In the genomic region with DNA sequence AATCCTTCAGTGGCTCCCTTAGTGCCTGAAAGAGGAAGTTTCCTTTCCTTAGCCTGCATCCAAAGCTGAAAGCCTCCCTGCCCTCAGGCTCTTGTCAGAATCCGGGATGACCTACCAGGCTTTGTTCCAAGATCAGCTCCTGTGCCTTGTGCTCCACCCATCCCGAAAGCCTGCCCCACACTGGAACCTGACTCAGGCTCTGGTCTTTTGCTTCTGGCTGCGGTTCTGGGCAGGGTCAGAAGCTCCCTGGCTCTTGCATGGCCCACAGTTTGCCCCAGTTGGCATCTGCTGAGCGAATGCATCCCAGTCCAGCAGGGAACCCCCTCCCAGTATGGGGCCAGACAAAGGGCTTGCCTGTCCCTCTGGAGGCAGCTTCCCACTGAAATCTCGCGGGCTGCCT, we compare ENCODE assay signal across 15 cellular contexts. TPM values are rescaled to one million over a fixed set of nuclear protein-coding genes. Genes with fewer than 3 reads are reported as not detected.
A peak's percentile ranks its signal among the peaks of the same experiment; 100 is the strongest.
DNase-seq lines count a peak whose midpoint lies in the region; ATAC-seq and TF ChIP-seq lines count a peak whose summit lies in the region.
"Had no signal": no experiment of that assay in that cellular context is flagged by ENCODE, and none has a peak within 500 bp of the region (broad histone marks: within the 10 kb centered on the region; RNA-seq: fewer than 3 reads in every experiment).

No MANE protein-coding gene starts in this region.

- no peaks in the 10 kb centered on the region for H3K4me1 Mint-ChIP-seq in endodermal cell
- H3K4me1 Mint-ChIP-seq: activated naive CD8-positive, alpha-beta T cell treated with anti-CD3 and anti-CD28 coated beads for 36 hours; central memory CD8-positive, alpha-beta T cell had no signal

- no peak for TF ChIP-seq CTCF in endodermal cell (conservative IDR thresholded peaks at IDR 0.05)

- no peaks in the 10 kb centered on the region for H3K27me3 ChIP-seq in endodermal cell (ENCODE audit: control insufficient read depth, insufficient read depth, low read length, poor library complexity, severe bottlenecking)

- H3K9me3 Mint-ChIP-seq in endodermal cell: no peaks in the 10 kb centered on the region
- H3K9me3 Mint-ChIP-seq: activated naive CD8-positive, alpha-beta T cell treated with anti-CD3 and anti-CD28 coated beads for 36 hours; central memory CD8-positive, alpha-beta T cell; neural crest cell had no signal

- no peaks in the 10 kb centered on the region for H3K9me3 ChIP-seq in endodermal cell (ENCODE audit: control insufficient read depth, low read length)
- H3K9me3 ChIP-seq: lower lobe of right lung had no signal

- no peak overlapping the region for H3K27ac Mint-ChIP-seq in endodermal cell
- H3K27ac Mint-ChIP-seq: activated naive CD8-positive, alpha-beta T cell treated with anti-CD3 and anti-CD28 coated beads for 36 hours had no signal

- no peaks in the 10 kb centered on the region for H3K4me1 ChIP-seq in endodermal cell (ENCODE audit: control insufficient read depth, insufficient read depth, low read length)
- H3K4me1 ChIP-seq: lower lobe of right lung had no signal

- no peak overlapping the region for H3K27ac ChIP-seq in endodermal cell (ENCODE audit: low read depth, low read length)
- H3K27ac ChIP-seq: lower lobe of right lung, skin epidermis had no signal

- H3K36me3 Mint-ChIP-seq in endodermal cell (ENCODE audit: low read depth): peaks cover 12% of the 10 kb centered on the region
- H3K36me3 Mint-ChIP-seq: activated naive CD8-positive, alpha-beta T cell treated with anti-CD3 and anti-CD28 coated beads for 36 hours had no signal

- H3K36me3 ChIP-seq in endodermal cell (ENCODE audit: control insufficient read depth, insufficient read depth, low read length): peaks cover 21% of the 10 kb centered on the region
- H3K36me3 ChIP-seq: lower lobe of right lung had no signal

- H3K27me3 Mint-ChIP-seq in endodermal cell (ENCODE audit: insufficient read depth): no peaks in the 10 kb centered on the region
- H3K27me3 Mint-ChIP-seq: activated naive CD8-positive, alpha-beta T cell treated with anti-CD3 and anti-CD28 coated beads for 36 hours had no signal

- no peak overlapping the region for H3K9ac ChIP-seq in endodermal cell (ENCODE audit: extremely low read depth, low read length, poor library complexity, severe bottlenecking)

- no peak overlapping the region for H3K4me3 Mint-ChIP-seq in endodermal cell
- H3K4me3 Mint-ChIP-seq: activated naive CD8-positive, alpha-beta T cell treated with anti-CD3 and anti-CD28 coated beads for 36 hours; central memory CD8-positive, alpha-beta T cell; neural crest cell had no signal

- DNase-seq in SIG-M5 treated with dmso at 0.1 percent for 504 hours (lab: John Stamatoyannopoulos, UW; ENCODE audit: unreplicated experiment) (peak; percentile 22), SIG-M5 (lab: John Stamatoyannopoulos, UW) (no peak), NCI-H69 (lab: John Stamatoyannopoulos, UW) (peak; percentile 9), fibroblast of gingiva (ENCODE audit: low read depth) (peak; percentile 12), retina (peak; percentile 14), endodermal cell (no peak)
- DNase-seq: activated CD4-positive, CD25-positive, alpha-beta regulatory T cell; activated naive CD8-positive, alpha-beta T cell treated with anti-CD3 and anti-CD28 coated beads for 36 hours; activated T-cell treated with anti-CD3 and anti-CD28 coated beads for 4 hours; lower lobe of right lung had no signal

- no peak overlapping the region for H3K4me3 ChIP-seq in endodermal cell (ENCODE audit: low read length)
- H3K4me3 ChIP-seq: lower lobe of right lung, skin epidermis had no signal

- ATAC-seq in GM21717 (IDR thresholded peaks at IDR 0.05; ENCODE audit: unreplicated experiment): no peak
- no peak for ATAC-seq in GM18867 (IDR thresholded peaks at IDR 0.05; ENCODE audit: unreplicated experiment)
- ATAC-seq: lower lobe of right lung had no signal

- 81 to 90% methylated on average over 6 of the region's 6 CpGs for WGBS in endodermal cell (ENCODE audit: insufficient coverage in 1 of 2, insufficient read length in 1 of 2), 2 experiments

RNA-seq across cellular contexts. Expression of a gene that starts 25.9 kb away (rescaled TPM):
- total RNA-seq in endodermal cell: 10 to 100 TPM; 53.4 to 82.6 TPM
- polyA plus RNA-seq in endodermal cell (2013, experiment 1 of 2): 58.7 TPM
- 62.1 TPM for polyA plus RNA-seq in endodermal cell (2013, experiment 2 of 2)

Comparison
In these comparisons a context has a peak if more than half of its experiments do, and no peak if none do; other contexts are left out.
1. DNase-seq: peak in SIG-M5 treated with dmso at 0.1 percent for 504 hours (single experiment), NCI-H69 (single experiment), fibroblast of gingiva (single experiment) and retina (single experiment); none in SIG-M5 (single experiment) and endodermal cell (single experiment).